2 cellular contexts compared by ENCODE assay signal in genomic region chr2:34104601-34105000, GRCh38.
TF ChIP-seq lines count a peak whose summit lies in the region.

No MANE protein-coding gene starts in this region.

TF ChIP-seq in A549, 52 proteins besides CTCF, POLR2A, EP300 and RAD21 (continued from another document):
- TF ChIP-seq, protein P1, sequence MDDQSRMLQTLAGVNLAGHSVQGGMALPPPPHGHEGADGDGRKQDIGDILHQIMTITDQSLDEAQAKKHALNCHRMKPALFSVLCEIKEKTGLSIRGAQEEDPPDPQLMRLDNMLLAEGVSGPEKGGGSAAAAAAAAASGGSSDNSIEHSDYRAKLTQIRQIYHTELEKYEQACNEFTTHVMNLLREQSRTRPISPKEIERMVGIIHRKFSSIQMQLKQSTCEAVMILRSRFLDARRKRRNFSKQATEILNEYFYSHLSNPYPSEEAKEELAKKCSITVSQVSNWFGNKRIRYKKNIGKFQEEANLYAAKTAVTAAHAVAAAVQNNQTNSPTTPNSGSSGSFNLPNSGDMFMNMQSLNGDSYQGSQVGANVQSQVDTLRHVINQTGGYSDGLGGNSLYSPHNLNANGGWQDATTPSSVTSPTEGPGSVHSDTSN (IDR thresholded peaks at IDR 0.05) = no peak
- no peak for TF ChIP-seq NPAS2 (CRISPR knock-in tag; IDR thresholded peaks at IDR 0.05; ENCODE audit: borderline replicate concordance)
- TF ChIP-seq, protein P2, sequence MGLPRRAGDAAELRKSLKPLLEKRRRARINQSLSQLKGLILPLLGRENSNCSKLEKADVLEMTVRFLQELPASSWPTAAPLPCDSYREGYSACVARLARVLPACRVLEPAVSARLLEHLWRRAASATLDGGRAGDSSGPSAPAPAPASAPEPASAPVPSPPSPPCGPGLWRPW (IDR thresholded peaks at IDR 0.05) = no peak

TF ChIP-seq in IMR-90, 13 proteins besides CTCF, POLR2A, EP300 and RAD21 (continued from another document):
- TF ChIP-seq RFX5 (IDR thresholded peaks at IDR 0.05; ENCODE audit: low read depth, low read length) = no peak
- no peak for TF ChIP-seq RCOR1 (IDR thresholded peaks at IDR 0.05; ENCODE audit: insufficient replicate concordance, low read length)
- TF ChIP-seq SMC3 (IDR thresholded peaks at IDR 0.05; ENCODE audit: low read depth, low read length) = no peak
- TF ChIP-seq MAFK (IDR thresholded peaks at IDR 0.05; ENCODE audit: low read depth, low read length) = no peak
- TF ChIP-seq USF2 (IDR thresholded peaks at IDR 0.05; ENCODE audit: low read depth, low read length) = no peak
- TF ChIP-seq CHD1 (IDR thresholded peaks at IDR 0.05; ENCODE audit: low read depth, low read length) = no peak
- no peak for TF ChIP-seq CEBPB (IDR thresholded peaks at IDR 0.05; ENCODE audit: low read depth, low read length)
TF ChIP-seq in IMR-90: peak in this region for 0.
